1 cellular context compared by ENCODE assay signal in the genomic region with DNA sequence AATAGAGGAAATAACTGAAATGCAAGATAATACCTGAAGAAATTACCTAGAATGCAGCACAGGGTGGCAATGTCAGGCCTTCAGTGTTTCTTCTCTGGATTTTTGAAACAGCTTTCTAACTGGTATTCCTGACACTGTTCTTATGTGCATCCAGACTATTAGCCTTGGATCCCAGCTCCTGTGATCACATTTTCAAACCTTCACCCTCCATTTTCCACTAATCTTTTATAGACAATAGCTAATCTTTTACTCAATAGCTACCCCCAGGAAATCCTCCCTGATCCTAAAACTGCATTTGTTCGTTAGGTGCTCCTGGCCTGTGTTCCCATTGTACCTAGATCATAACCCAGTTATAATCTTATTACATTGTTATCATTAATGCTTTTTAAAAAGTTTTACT.
TF ChIP-seq lines count a peak whose summit lies in the region.

No MANE protein-coding gene starts in this region.

TF ChIP-seq in GM12878, 131 proteins besides CTCF, POLR2A, EP300 and RAD21:
- TF ChIP-seq KAT2A (conservative IDR thresholded peaks at IDR 0.05; ENCODE audit: control insufficient read depth, low read depth, low read length) (no peak), STAT3 (IDR thresholded peaks at IDR 0.05; ENCODE audit: low read depth, low read length) (no peak), RELA (IDR thresholded peaks at IDR 0.05; ENCODE audit: borderline replicate concordance, partially characterized antibody) (no peak)
TF ChIP-seq in GM12878: peak in this region for 0.
